Comparison of ENCODE assay signal across 8 cellular contexts in the genomic region with DNA sequence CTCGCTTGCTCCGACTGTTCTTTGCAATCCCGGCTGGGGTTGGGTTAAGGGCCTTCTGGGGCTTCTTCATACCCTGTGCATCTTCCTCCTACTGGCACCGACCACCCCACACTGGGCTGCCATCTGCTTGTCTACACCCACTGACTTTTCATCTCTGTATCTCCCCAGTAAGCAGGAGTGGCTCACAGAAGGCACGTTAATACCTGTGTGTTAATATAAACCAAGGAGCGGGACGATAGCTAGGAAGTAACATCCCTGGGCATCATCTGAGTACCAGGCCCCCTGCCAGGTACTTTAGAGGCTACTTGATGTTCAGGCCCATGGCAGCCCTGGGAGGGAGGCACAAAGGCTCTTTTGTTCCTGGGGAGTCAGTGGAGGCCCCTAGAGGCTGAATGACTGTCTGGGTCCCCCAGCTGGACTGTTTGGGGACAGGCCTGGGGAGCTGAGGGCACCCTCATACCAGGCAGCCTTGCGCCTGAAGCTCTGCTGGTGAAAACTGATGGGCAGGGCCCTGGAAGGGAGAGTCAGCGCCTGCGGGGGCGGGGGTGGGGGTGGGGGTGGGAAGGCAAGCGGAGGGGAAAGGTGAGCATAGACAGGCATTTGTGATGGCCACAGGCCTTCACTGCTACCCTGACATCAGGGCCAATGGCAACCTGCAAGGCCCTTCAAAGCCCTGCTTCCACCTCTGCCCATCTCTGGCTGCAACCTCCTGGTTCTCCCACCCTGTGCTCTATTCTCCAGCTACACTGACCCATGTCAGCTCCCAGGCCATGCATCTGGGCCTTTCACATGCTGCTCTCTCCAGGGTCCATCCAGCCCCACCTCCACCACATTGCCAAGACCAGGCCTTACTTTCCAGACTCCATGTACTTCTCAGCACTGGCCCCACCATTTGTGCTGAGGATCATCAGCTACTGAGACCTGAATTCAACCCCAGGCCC. TPM values are rescaled to one million over a fixed set of nuclear protein-coding genes. Genes with fewer than 3 reads are reported as not detected.
DNase-seq lines count a peak whose midpoint lies in the region; ATAC-seq, FAIRE-seq and TF ChIP-seq lines count a peak whose summit lies in the region.

No MANE protein-coding gene starts in this region.

- DNase-seq in A549 (ENCODE audit: low read depth in 1 of 2, low spot score in 1 of 2) (no peak), head of caudate nucleus (peak; percentile 7 to 82 (median 58))
- DNase-seq in activated CD4-positive, alpha-beta T cell treated with anti-CD3 and anti-CD28 coated beads, Interleukin-2, amount 50 U/mL, for 48 hours, result peak; percentile 16 to 19

- ATAC-seq in A549 (peak in 1 of 2 experiments; percentile 17; a peak in 4 of 6 replicates), GM18498 (IDR thresholded peaks at IDR 0.05; ENCODE audit: unreplicated experiment) (peak; percentile 0), HG03571 (IDR thresholded peaks at IDR 0.05; ENCODE audit: unreplicated experiment) (no peak), HG02798 (IDR thresholded peaks at IDR 0.05; ENCODE audit: poor library complexity, unreplicated experiment) (no peak), GM21360 (IDR thresholded peaks at IDR 0.05; ENCODE audit: unreplicated experiment) (no peak)

- FAIRE-seq in A549 (lab: Jason Lieb, UNC), result no peak

- intact Hi-C loops in head of caudate nucleus (cut with DNase I), result loop anchor here (2.0 to 10.0 kb wide), 2 partner anchors 89 to 211 kb away; no protein-coding TSS in a partner anchor

- TF ChIP-seq EP300 in A549 (IDR thresholded peaks at IDR 0.05), result no peak

- H3K4me3 ChIP-seq in A549 (peak overlapping the region; percentile 33; the same call in 2 of the 3 replicates), skin epidermis (peak overlapping the region; percentile 22 to 46 (median 29))

- TF ChIP-seq POLR2A in A549 (IDR thresholded peaks at IDR 0.05; ENCODE audit: low read length), result no peak

- H3K27ac ChIP-seq in A549 (peak overlapping the region; percentile 78 to 89), skin epidermis (peak overlapping the region in 20 of 21 experiments; percentile 63 to 95 (median 82))

- WGBS in A549 (ENCODE audit: missing lambda C conversion rate), result 47% methylated on average over 7 of the region's 12 CpGs

- H3K4me1 ChIP-seq in A549, result peaks cover 15% of the 10 kb centered on the region

- no peak for TF ChIP-seq CTCF in A549 (IDR thresholded peaks at IDR 0.05)

- no peaks in the 10 kb centered on the region for H3K9me3 ChIP-seq in A549

- CTCF ChIA-PET in A549 (lab: Yijun Ruan, JAX), result interaction anchor here (0.5 to 4.0 kb wide), 75 partner anchors 11 to 1002 kb away, joined by 3 to 64 read pairs (median 4); a partner anchor contains a TSS

- peak overlapping the region; percentile 82 for H3K4me2 ChIP-seq in A549

- no peak for TF ChIP-seq RAD21 in A549 (conservative IDR thresholded peaks at IDR 0.05 in 1 of 2, IDR thresholded peaks at IDR 0.05 in 1 of 2)

- POLR2A ChIA-PET in A549 (lab: Yijun Ruan, JAX), result interaction anchor here (0.6 to 1.5 kb wide), 10 partner anchors 11 to 222 kb away, joined by 3 to 11 read pairs (median 4); no protein-coding TSS in a partner anchor

TF ChIP-seq in A549, 52 proteins besides CTCF, POLR2A, EP300 and RAD21:
- TF ChIP-seq, protein P1, sequence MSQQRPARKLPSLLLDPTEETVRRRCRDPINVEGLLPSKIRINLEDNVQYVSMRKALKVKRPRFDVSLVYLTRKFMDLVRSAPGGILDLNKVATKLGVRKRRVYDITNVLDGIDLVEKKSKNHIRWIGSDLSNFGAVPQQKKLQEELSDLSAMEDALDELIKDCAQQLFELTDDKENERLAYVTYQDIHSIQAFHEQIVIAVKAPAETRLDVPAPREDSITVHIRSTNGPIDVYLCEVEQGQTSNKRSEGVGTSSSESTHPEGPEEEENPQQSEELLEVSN (IDR thresholded peaks at IDR 0.05; ENCODE audit: borderline replicate concordance, low read depth), result no peak
- 0 out of 2 replicates have a peak, but pooled peaks have one; percentile 46 for TF ChIP-seq HOXB13 (CRISPR knock-in tag; IDR thresholded peaks at IDR 0.05; ENCODE audit: low read depth)
TF ChIP-seq in A549: peak in this region for 1.

RNA-seq across cellular contexts. Expression of a gene that starts 34.2 kb away (rescaled TPM):
- polyA plus RNA-seq in A549 (2011; rRNA removed) (0.38 and 0.93 TPM in 2 replicates), A549 (2017; fragmentation: RNase III; extraction: RNeasy Plus Mini Kit Qiagen cat#74134 plus additional on column Dnase treatment) (1.1 to 2.3 TPM (median 1.6 TPM) in 3 replicates)
- 1.2 and 1.9 TPM in 2 replicates for polyA plus RNA-seq in A549 (2012; cell fraction: cytosol; rRNA removed)
- 2.1 and 4.4 TPM in 2 replicates for polyA plus RNA-seq in A549 (2012; cell fraction: nucleus; rRNA removed)
- polyA minus RNA-seq in A549 (2011; rRNA and poly(A)+ RNA removed), result 0.39 and 0.91 TPM in 2 replicates

RNA-seq across cellular contexts. Expression of a gene that starts 45.3 kb away (rescaled TPM):
- 61.6 and 65.8 TPM in 2 replicates for polyA plus RNA-seq in A549 (2011; rRNA removed)
- polyA plus RNA-seq in A549 (2012; cell fraction: cytosol; rRNA removed), result 23.0 and 24.3 TPM in 2 replicates
- polyA plus RNA-seq in A549 (2012; cell fraction: nucleus; rRNA removed), result 22.9 and 23.5 TPM in 2 replicates
- 58.1 to 59.6 TPM (median 58.4 TPM) in 3 replicates for polyA plus RNA-seq in A549 (2017; fragmentation: RNase III; extraction: RNeasy Plus Mini Kit Qiagen cat#74134 plus additional on column Dnase treatment)
- 27.6 and 36.8 TPM in 2 replicates for polyA minus RNA-seq in A549 (2011; rRNA and poly(A)+ RNA removed)

Comparison
In these comparisons a context has a peak if more than half of its experiments do, and no peak if none do; other contexts are left out.
1. DNase-seq: peak in activated CD4-positive, alpha-beta T cell treated with anti-CD3 and anti-CD28 coated beads, Interleukin-2, amount 50 U/mL, for 48 hours (2 of 2) and head of caudate nucleus (42 of 42); none in A549 (0 of 2).